In genomic region chr5:5436206-5436765, GRCh38 we compare ENCODE assay signal across 14 cellular contexts.
"Had no signal": no experiment of that assay in that cellular context is flagged by ENCODE, and none has a peak within 500 bp of the region (broad histone marks: within the 10 kb centered on the region; RNA-seq: fewer than 3 reads in every experiment).

No MANE protein-coding gene starts in this region.

- DNase-seq: activated CD4-positive, alpha-beta T cell treated with anti-CD3 and anti-CD28 coated beads, Interleukin-2, amount 50 U/mL, for 48 hours; activated effector memory CD4-positive, alpha-beta T cell treated with anti-CD3 and anti-CD28 coated beads, Interleukin-2, amount 50 U/mL, for 16 hours; colonic mucosa; esophagus squamous epithelium; hippocampal formation; kidney; left ventricle myocardium inferior; naive thymus-derived CD8-positive, alpha-beta T cell; stimulated activated CD4-positive, alpha-beta T cell treated with anti-CD3 and anti-CD28 coated beads, Interleukin-4, amount 100 ng/mL, for 1 hour; stimulated activated naive B cell treated with anti-CD40 and anti-IgM and Interleukin-4, amounts not matched to agents 10 μg/mL and 1 μg/mL and 100 μg/mL, for 72 hours; T-helper 9 cell; thyroid gland; uterus had no signal

- ATAC-seq: activated naive CD4-positive, alpha-beta T cell treated with anti-CD3 and anti-CD28 coated beads, Interleukin-2, amount 50 U/mL, for 72 hours; naive thymus-derived CD8-positive, alpha-beta T cell; stimulated activated naive B cell treated with anti-CD40 and anti-IgM and Interleukin-4, amounts not matched to agents 10 μg/mL and 1 μg/mL and 100 μg/mL, for 72 hours had no signal
